Comparison of ENCODE assay signal across 8 cellular contexts in genomic region chr13:24053505-24054251, GRCh38.
A peak's percentile ranks its signal among the peaks of the same experiment; 100 is the strongest.
DNase-seq lines count a peak whose midpoint lies in the region; ATAC-seq and TF ChIP-seq lines count a peak whose summit lies in the region.

No MANE protein-coding gene starts in this region.

- H3K36me3 ChIP-seq in GM06990 (ENCODE audit: control insufficient read depth, insufficient read depth, low read length) (no peaks in the 10 kb centered on the region), HAP-1 (replicated peaks) (no peaks in the 10 kb centered on the region)

- ATAC-seq in HG02970 (IDR thresholded peaks at IDR 0.05; ENCODE audit: low FRiP score, unreplicated experiment): no peak

- peaks cover 3% of the 10 kb centered on the region for H3K27me3 ChIP-seq in GM06990 (replicated peaks; ENCODE audit: control insufficient read depth, insufficient read depth, low read length)
- H3K27me3 ChIP-seq in HAP-1 (ENCODE audit: low read depth): no peaks in the 10 kb centered on the region

- DNase-seq in GM06990 (ENCODE audit: extremely low read depth, insufficient read length) (no peak), HAP-1 (ENCODE audit: low spot score in 2 of 2) (peak; percentile 44 to 70), NAMALWA (ENCODE audit: low spot score) (peak; percentile 91), T follicular helper cell (ENCODE audit: low read depth) (peak; percentile 35), astrocyte of the cerebellum (ENCODE audit: low read depth) (peak; percentile 45), iPS-NIHi7 (ENCODE audit: extremely low spot score) (peak; percentile 86)
- DNase-seq in stimulated activated CD4-positive, alpha-beta T cell treated with anti-CD3 and anti-CD28 coated beads, Interleukin-15, amount 100 ng/mL, for 24 hours: peak; percentile 72

- H3K9me3 ChIP-seq in HAP-1: no peaks in the 10 kb centered on the region

- in situ Hi-C loops in HAP-1 (cut with MboI; ENCODE audit: low sequenced_read_pairs) (no loop called here), astrocyte of the cerebellum (cut with HindIII; ENCODE audit: low sequenced_read_pairs) (no loop called here)

- H3K4me1 ChIP-seq in HAP-1: no peaks in the 10 kb centered on the region; the same call in 1 of the 2 replicates

- H3K4me3 ChIP-seq in GM06990 (replicated peaks; ENCODE audit: low read depth, low read length) (no peak overlapping the region), HAP-1 (no peak overlapping the region), astrocyte of the cerebellum (ENCODE audit: low read depth, low read length) (no peak overlapping the region)

- peak; percentile 75 for TF ChIP-seq CTCF in GM06990 (IDR thresholded peaks at IDR 0.05; ENCODE audit: insufficient read depth, low read length, poor library complexity, severe bottlenecking)
- peak; percentile 85 for TF ChIP-seq CTCF in astrocyte of the cerebellum (IDR thresholded peaks at IDR 0.05; ENCODE audit: low read depth, low read length, missing control alignments)
